In the genomic region with DNA sequence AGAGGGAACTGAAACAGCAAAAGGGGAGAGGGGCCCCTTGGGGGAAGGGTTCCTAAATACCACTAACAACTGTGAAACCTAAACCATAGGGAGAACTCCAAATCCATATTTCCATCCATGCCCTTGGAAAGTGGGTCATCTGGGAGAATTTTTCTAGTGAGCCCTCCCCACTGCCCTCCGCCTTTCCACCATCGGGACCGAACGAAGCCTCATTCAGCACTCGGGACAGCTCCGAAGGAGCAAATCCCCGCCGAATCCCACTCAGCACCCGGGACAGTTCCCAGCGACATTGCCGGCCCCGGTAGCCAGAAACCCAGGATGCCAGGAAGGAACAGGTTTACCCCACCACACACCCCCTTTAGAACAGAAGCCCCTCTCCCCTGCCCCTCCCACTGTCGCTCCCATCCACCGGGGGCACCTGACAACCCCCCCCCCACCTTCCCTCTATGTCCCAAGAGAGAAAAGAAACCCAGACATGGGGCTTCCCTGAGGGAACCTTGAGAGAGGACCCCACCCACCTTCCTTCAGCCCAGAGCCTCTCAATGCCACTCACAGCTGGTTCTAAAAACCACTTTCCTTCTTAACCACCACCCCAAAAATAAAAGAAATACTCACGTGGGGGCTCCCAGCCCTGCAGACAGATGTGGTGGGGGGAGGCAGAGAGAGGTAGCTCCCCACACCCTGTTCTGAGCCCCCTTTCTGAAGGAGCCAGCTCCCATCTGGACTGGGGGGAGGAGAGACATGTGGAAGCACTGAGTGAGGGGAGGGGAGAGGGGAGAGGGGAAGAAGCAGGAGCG, we compare ENCODE assay signal across 2 cellular contexts.
TF ChIP-seq lines count a peak whose summit lies in the region.

No MANE protein-coding gene starts in this region.

TF ChIP-seq in A549, 52 proteins besides CTCF, POLR2A, EP300 and RAD21 (continued from another document and continues in another):
- TF ChIP-seq, protein P1, sequence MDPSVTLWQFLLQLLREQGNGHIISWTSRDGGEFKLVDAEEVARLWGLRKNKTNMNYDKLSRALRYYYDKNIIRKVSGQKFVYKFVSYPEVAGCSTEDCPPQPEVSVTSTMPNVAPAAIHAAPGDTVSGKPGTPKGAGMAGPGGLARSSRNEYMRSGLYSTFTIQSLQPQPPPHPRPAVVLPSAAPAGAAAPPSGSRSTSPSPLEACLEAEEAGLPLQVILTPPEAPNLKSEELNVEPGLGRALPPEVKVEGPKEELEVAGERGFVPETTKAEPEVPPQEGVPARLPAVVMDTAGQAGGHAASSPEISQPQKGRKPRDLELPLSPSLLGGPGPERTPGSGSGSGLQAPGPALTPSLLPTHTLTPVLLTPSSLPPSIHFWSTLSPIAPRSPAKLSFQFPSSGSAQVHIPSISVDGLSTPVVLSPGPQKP (IDR thresholded peaks at IDR 0.05; ENCODE audit: low read depth, low read length) = no peak
- TF ChIP-seq RARB (CRISPR knock-in tag; IDR thresholded peaks at IDR 0.05) = no peak
- TF ChIP-seq EHF (CRISPR knock-in tag; IDR thresholded peaks at IDR 0.05) = 0 out of 2 replicates have a peak, but pooled peaks have one; percentile 46
- TF ChIP-seq, protein P2, sequence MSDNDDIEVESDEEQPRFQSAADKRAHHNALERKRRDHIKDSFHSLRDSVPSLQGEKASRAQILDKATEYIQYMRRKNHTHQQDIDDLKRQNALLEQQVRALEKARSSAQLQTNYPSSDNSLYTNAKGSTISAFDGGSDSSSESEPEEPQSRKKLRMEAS (IDR thresholded peaks at IDR 0.05) = no peak
- no peak for TF ChIP-seq HEYL (CRISPR knock-in tag; IDR thresholded peaks at IDR 0.05)
- no peak for TF ChIP-seq ZC3H11A (IDR thresholded peaks at IDR 0.05)
- TF ChIP-seq POLR2AphosphoS2 (conservative IDR thresholded peaks at IDR 0.05; ENCODE audit: low read length) = no peak
- TF ChIP-seq, protein P3, sequence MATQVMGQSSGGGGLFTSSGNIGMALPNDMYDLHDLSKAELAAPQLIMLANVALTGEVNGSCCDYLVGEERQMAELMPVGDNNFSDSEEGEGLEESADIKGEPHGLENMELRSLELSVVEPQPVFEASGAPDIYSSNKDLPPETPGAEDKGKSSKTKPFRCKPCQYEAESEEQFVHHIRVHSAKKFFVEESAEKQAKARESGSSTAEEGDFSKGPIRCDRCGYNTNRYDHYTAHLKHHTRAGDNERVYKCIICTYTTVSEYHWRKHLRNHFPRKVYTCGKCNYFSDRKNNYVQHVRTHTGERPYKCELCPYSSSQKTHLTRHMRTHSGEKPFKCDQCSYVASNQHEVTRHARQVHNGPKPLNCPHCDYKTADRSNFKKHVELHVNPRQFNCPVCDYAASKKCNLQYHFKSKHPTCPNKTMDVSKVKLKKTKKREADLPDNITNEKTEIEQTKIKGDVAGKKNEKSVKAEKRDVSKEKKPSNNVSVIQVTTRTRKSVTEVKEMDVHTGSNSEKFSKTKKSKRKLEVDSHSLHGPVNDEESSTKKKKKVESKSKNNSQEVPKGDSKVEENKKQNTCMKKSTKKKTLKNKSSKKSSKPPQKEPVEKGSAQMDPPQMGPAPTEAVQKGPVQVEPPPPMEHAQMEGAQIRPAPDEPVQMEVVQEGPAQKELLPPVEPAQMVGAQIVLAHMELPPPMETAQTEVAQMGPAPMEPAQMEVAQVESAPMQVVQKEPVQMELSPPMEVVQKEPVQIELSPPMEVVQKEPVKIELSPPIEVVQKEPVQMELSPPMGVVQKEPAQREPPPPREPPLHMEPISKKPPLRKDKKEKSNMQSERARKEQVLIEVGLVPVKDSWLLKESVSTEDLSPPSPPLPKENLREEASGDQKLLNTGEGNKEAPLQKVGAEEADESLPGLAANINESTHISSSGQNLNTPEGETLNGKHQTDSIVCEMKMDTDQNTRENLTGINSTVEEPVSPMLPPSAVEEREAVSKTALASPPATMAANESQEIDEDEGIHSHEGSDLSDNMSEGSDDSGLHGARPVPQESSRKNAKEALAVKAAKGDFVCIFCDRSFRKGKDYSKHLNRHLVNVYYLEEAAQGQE (IDR thresholded peaks at IDR 0.05) = peak; percentile 98
- no peak for TF ChIP-seq RCOR1 (IDR thresholded peaks at IDR 0.05; ENCODE audit: low read depth, low read length)
- TF ChIP-seq NFE2L2 (conservative IDR thresholded peaks at IDR 0.05; ENCODE audit: low read length) = no peak
- TF ChIP-seq GATA3 (IDR thresholded peaks at IDR 0.05; ENCODE audit: borderline replicate concordance) = no peak
- TF ChIP-seq, protein P4, sequence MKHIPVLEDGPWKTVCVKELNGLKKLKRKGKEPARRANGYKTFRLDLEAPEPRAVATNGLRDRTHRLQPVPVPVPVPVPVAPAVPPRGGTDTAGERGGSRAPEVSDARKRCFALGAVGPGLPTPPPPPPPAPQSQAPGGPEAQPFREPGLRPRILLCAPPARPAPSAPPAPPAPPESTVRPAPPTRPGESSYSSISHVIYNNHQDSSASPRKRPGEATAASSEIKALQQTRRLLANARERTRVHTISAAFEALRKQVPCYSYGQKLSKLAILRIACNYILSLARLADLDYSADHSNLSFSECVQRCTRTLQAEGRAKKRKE (CRISPR knock-in tag; IDR thresholded peaks at IDR 0.05; ENCODE audit: low read depth) = no peak
- no peak for TF ChIP-seq ESRRA (IDR thresholded peaks at IDR 0.05; ENCODE audit: borderline replicate concordance, low read length)
- TF ChIP-seq KDM5A (IDR thresholded peaks at IDR 0.05) = no peak
- TF ChIP-seq PHF8 (IDR thresholded peaks at IDR 0.05; ENCODE audit: borderline replicate concordance, low read depth) = no peak
- TF ChIP-seq, protein P5, sequence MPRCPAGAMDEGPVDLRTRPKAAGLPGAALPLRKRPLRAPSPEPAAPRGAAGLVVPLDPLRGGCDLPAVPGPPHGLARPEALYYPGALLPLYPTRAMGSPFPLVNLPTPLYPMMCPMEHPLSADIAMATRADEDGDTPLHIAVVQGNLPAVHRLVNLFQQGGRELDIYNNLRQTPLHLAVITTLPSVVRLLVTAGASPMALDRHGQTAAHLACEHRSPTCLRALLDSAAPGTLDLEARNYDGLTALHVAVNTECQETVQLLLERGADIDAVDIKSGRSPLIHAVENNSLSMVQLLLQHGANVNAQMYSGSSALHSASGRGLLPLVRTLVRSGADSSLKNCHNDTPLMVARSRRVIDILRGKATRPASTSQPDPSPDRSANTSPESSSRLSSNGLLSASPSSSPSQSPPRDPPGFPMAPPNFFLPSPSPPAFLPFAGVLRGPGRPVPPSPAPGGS (IDR thresholded peaks at IDR 0.05) = no peak
- peak; percentile 61; the same call in 1 of the 2 replicates for TF ChIP-seq FOXS1 (CRISPR knock-in tag; IDR thresholded peaks at IDR 0.05)
- TF ChIP-seq, protein P6, sequence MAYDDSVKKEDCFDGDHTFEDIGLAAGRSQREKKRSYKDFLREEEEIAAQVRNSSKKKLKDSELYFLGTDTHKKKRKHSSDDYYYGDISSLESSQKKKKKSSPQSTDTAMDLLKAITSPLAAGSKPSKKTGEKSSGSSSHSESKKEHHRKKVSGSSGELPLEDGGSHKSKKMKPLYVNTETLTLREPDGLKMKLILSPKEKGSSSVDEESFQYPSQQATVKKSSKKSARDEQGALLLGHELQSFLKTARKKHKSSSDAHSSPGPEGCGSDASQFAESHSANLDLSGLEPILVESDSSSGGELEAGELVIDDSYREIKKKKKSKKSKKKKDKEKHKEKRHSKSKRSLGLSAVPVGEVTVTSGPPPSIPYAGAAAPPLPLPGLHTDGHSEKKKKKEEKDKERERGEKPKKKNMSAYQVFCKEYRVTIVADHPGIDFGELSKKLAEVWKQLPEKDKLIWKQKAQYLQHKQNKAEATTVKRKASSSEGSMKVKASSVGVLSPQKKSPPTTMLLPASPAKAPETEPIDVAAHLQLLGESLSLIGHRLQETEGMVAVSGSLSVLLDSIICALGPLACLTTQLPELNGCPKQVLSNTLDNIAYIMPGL (CRISPR knock-in tag; IDR thresholded peaks at IDR 0.05; ENCODE audit: borderline replicate concordance) = no peak
- TF ChIP-seq JUNB (IDR thresholded peaks at IDR 0.05) = no peak
- TF ChIP-seq TFCP2L1 (CRISPR knock-in tag; IDR thresholded peaks at IDR 0.05) = no peak
- no peak for TF ChIP-seq CHD2 (IDR thresholded peaks at IDR 0.05; ENCODE audit: low read length, partially characterized antibody)
- no peak for TF ChIP-seq MAFK (IDR thresholded peaks at IDR 0.05; ENCODE audit: partially characterized antibody)

TF ChIP-seq in WTC11, 78 proteins besides CTCF, POLR2A, EP300 and RAD21 (continued from another document and continues in another):
- TF ChIP-seq, protein P7, sequence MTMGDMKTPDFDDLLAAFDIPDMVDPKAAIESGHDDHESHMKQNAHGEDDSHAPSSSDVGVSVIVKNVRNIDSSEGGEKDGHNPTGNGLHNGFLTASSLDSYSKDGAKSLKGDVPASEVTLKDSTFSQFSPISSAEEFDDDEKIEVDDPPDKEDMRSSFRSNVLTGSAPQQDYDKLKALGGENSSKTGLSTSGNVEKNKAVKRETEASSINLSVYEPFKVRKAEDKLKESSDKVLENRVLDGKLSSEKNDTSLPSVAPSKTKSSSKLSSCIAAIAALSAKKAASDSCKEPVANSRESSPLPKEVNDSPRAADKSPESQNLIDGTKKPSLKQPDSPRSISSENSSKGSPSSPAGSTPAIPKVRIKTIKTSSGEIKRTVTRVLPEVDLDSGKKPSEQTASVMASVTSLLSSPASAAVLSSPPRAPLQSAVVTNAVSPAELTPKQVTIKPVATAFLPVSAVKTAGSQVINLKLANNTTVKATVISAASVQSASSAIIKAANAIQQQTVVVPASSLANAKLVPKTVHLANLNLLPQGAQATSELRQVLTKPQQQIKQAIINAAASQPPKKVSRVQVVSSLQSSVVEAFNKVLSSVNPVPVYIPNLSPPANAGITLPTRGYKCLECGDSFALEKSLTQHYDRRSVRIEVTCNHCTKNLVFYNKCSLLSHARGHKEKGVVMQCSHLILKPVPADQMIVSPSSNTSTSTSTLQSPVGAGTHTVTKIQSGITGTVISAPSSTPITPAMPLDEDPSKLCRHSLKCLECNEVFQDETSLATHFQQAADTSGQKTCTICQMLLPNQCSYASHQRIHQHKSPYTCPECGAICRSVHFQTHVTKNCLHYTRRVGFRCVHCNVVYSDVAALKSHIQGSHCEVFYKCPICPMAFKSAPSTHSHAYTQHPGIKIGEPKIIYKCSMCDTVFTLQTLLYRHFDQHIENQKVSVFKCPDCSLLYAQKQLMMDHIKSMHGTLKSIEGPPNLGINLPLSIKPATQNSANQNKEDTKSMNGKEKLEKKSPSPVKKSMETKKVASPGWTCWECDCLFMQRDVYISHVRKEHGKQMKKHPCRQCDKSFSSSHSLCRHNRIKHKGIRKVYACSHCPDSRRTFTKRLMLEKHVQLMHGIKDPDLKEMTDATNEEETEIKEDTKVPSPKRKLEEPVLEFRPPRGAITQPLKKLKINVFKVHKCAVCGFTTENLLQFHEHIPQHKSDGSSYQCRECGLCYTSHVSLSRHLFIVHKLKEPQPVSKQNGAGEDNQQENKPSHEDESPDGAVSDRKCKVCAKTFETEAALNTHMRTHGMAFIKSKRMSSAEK (CRISPR knock-in tag; IDR thresholded peaks at IDR 0.05; ENCODE audit: borderline replicate concordance) = no peak
- TF ChIP-seq MXD4 (CRISPR knock-in tag; IDR thresholded peaks at IDR 0.05; ENCODE audit: borderline replicate concordance) (peak; percentile 61; the same call in 1 of the 2 replicates), NR1H2 (CRISPR knock-in tag; IDR thresholded peaks at IDR 0.05) (peak; percentile 95), SOX15 (CRISPR knock-in tag; IDR thresholded peaks at IDR 0.05) (no peak), FOXP1 (CRISPR knock-in tag; IDR thresholded peaks at IDR 0.05; ENCODE audit: borderline replicate concordance) (peak; percentile 98), GTF2I (CRISPR knock-in tag; conservative IDR thresholded peaks at IDR 0.05) (no peak)
- TF ChIP-seq, protein P8, sequence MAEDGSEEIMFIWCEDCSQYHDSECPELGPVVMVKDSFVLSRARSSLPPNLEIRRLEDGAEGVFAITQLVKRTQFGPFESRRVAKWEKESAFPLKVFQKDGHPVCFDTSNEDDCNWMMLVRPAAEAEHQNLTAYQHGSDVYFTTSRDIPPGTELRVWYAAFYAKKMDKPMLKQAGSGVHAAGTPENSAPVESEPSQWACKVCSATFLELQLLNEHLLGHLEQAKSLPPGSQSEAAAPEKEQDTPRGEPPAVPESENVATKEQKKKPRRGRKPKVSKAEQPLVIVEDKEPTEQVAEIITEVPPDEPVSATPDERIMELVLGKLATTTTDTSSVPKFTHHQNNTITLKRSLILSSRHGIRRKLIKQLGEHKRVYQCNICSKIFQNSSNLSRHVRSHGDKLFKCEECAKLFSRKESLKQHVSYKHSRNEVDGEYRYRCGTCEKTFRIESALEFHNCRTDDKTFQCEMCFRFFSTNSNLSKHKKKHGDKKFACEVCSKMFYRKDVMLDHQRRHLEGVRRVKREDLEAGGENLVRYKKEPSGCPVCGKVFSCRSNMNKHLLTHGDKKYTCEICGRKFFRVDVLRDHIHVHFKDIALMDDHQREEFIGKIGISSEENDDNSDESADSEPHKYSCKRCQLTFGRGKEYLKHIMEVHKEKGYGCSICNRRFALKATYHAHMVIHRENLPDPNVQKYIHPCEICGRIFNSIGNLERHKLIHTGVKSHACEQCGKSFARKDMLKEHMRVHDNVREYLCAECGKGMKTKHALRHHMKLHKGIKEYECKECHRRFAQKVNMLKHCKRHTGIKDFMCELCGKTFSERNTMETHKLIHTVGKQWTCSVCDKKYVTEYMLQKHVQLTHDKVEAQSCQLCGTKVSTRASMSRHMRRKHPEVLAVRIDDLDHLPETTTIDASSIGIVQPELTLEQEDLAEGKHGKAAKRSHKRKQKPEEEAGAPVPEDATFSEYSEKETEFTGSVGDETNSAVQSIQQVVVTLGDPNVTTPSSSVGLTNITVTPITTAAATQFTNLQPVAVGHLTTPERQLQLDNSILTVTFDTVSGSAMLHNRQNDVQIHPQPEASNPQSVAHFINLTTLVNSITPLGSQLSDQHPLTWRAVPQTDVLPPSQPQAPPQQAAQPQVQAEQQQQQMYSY (CRISPR knock-in tag; IDR thresholded peaks at IDR 0.05) = peak; percentile 66; the same call in 1 of the 2 replicates
- TF ChIP-seq, protein P9, sequence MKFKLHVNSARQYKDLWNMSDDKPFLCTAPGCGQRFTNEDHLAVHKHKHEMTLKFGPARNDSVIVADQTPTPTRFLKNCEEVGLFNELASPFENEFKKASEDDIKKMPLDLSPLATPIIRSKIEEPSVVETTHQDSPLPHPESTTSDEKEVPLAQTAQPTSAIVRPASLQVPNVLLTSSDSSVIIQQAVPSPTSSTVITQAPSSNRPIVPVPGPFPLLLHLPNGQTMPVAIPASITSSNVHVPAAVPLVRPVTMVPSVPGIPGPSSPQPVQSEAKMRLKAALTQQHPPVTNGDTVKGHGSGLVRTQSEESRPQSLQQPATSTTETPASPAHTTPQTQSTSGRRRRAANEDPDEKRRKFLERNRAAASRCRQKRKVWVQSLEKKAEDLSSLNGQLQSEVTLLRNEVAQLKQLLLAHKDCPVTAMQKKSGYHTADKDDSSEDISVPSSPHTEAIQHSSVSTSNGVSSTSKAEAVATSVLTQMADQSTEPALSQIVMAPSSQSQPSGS (CRISPR knock-in tag; IDR thresholded peaks at IDR 0.05; ENCODE audit: borderline replicate concordance, low read depth) = peak; percentile 77; the same call in 1 of the 2 replicates
- TF ChIP-seq, protein P10, sequence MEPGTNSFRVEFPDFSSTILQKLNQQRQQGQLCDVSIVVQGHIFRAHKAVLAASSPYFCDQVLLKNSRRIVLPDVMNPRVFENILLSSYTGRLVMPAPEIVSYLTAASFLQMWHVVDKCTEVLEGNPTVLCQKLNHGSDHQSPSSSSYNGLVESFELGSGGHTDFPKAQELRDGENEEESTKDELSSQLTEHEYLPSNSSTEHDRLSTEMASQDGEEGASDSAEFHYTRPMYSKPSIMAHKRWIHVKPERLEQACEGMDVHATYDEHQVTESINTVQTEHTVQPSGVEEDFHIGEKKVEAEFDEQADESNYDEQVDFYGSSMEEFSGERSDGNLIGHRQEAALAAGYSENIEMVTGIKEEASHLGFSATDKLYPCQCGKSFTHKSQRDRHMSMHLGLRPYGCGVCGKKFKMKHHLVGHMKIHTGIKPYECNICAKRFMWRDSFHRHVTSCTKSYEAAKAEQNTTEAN (CRISPR knock-in tag; IDR thresholded peaks at IDR 0.05) = peak; percentile 91; the same call in 1 of the 2 replicates
